Comparison of ENCODE assay signal across 10 cellular contexts in genomic region chr16:79372504-79373184, GRCh38.
DNase-seq lines count a peak whose midpoint lies in the region; ATAC-seq and TF ChIP-seq lines count a peak whose summit lies in the region.
"Had no signal": no experiment of that assay in that cellular context is flagged by ENCODE, and none has a peak within 500 bp of the region (broad histone marks: within the 10 kb centered on the region; RNA-seq: fewer than 3 reads in every experiment).

No MANE protein-coding gene starts in this region.

- TF ChIP-seq CTCF in MCF 10A (IDR thresholded peaks at IDR 0.05; ENCODE audit: unreplicated experiment) (no peak), breast epithelium (IDR thresholded peaks at IDR 0.05) (no peak), upper lobe of right lung (IDR thresholded peaks at IDR 0.05) (no peak)

- no TSS peak for BruUV-seq in MCF 10A (replicated peaks; lab: Mats Ljungman, UMichigan)

- H3K18ac ChIP-seq in mesenchymal stem cell (ENCODE audit: low read depth in 1 of 2, low read length in 2 of 2): no peak overlapping the region

- 60% methylated on average over 6 of the region's 7 CpGs for WGBS in mesenchymal stem cell

- no peaks in the 10 kb centered on the region for H3K4me1 ChIP-seq in breast epithelium
- H3K4me1 ChIP-seq in mesenchymal stem cell (ENCODE audit: control insufficient read depth, insufficient read depth, low read depth, low read length): no peaks in the 10 kb centered on the region
- H3K4me1 ChIP-seq in upper lobe of right lung: no peaks in the 10 kb centered on the region

- H3K27me3 ChIP-seq in breast epithelium: no peaks in the 10 kb centered on the region
- no peaks in the 10 kb centered on the region for H3K27me3 ChIP-seq in mesenchymal stem cell (ENCODE audit: control insufficient read depth in 1 of 2, insufficient read depth in 1 of 2, low read length in 2 of 2)
- no peaks in the 10 kb centered on the region for H3K27me3 ChIP-seq in upper lobe of right lung

- H3K27me3 Mint-ChIP-seq in MCF 10A (ENCODE audit: insufficient read depth, unreplicated experiment): no peaks in the 10 kb centered on the region
- H3K27me3 Mint-ChIP-seq in activated T-cell treated with anti-CD3 and anti-CD28 coated beads, Interleukin-2, amount 50 U/mL, for 4 hours (ENCODE audit: low read depth): no peaks in the 10 kb centered on the region

- no peak for TF ChIP-seq POLR2A in breast epithelium (IDR thresholded peaks at IDR 0.05)

- H3K4me1 Mint-ChIP-seq in MCF 10A (ENCODE audit: insufficient read depth, unreplicated experiment): peaks cover 33% of the 10 kb centered on the region
- peaks cover 22% of the 10 kb centered on the region for H3K4me1 Mint-ChIP-seq in activated T-cell treated with anti-CD3 and anti-CD28 coated beads, Interleukin-2, amount 50 U/mL, for 4 hours (ENCODE audit: low read depth)

- H3K4ac ChIP-seq in mesenchymal stem cell (ENCODE audit: low read depth in 1 of 2, low read length in 2 of 2): no peak overlapping the region

- no peak overlapping the region for H2BK5ac ChIP-seq in mesenchymal stem cell (ENCODE audit: low read depth, low read length, poor library complexity, severe bottlenecking)

- H2BK12ac ChIP-seq in mesenchymal stem cell (ENCODE audit: low read length in 2 of 2): no peak overlapping the region

- H3K36me3 Mint-ChIP-seq in MCF 10A (ENCODE audit: insufficient read depth, unreplicated experiment): no peaks in the 10 kb centered on the region
- H3K36me3 Mint-ChIP-seq in activated T-cell treated with anti-CD3 and anti-CD28 coated beads, Interleukin-2, amount 50 U/mL, for 4 hours (ENCODE audit: insufficient read depth): no peaks in the 10 kb centered on the region

- CTCF ChIA-PET in MCF 10A (lab: Yijun Ruan, JAX): interaction anchor here (0.6 kb wide), 1 partner anchor 205 kb away, joined by 3 read pairs; no protein-coding TSS in a partner anchor

- no peak overlapping the region for H3K27ac ChIP-seq in breast epithelium
- H3K27ac ChIP-seq in mesenchymal stem cell (ENCODE audit: low read length, poor library complexity, severe bottlenecking): peak overlapping the region; percentile 55
- no peak overlapping the region for H3K27ac ChIP-seq in upper lobe of right lung

- H4K8ac ChIP-seq in mesenchymal stem cell (ENCODE audit: low read length): no peak overlapping the region

- H2AFZ ChIP-seq in mesenchymal stem cell (ENCODE audit: low read depth, low read length): no peak overlapping the region

- H3K36me3 ChIP-seq in breast epithelium (no peaks in the 10 kb centered on the region), mesenchymal stem cell (ENCODE audit: control insufficient read depth in 1 of 2, insufficient read depth in 2 of 2, low read depth in 1 of 2, low read length in 2 of 2) (no peaks in the 10 kb centered on the region), upper lobe of right lung (no peaks in the 10 kb centered on the region)

- ATAC-seq in activated T-cell treated with anti-CD3 and anti-CD28 coated beads, Interleukin-2, amount 50 U/mL, for 4 hours: peak; percentile 43 to 80
- ATAC-seq in upper lobe of right lung: peak; percentile 66

- no peaks in the 10 kb centered on the region for H3K79me1 ChIP-seq in mesenchymal stem cell (replicated peaks; ENCODE audit: low read length, poor library complexity, severe bottlenecking)

- POLR2A ChIA-PET in MCF 10A (lab: Yijun Ruan, JAX): interaction anchor here (0.9 to 1.8 kb wide), 2 partner anchors 10 to 39 kb away, joined by 3 to 4 read pairs; no protein-coding TSS in a partner anchor

- H2AK5ac ChIP-seq in mesenchymal stem cell (ENCODE audit: low read length, severe bottlenecking): no peak overlapping the region

- H3K9me3 ChIP-seq in breast epithelium (peaks cover 5 to 12% of the 10 kb centered on the region in 2 donors), mesenchymal stem cell (ENCODE audit: control insufficient read depth, low read length) (peaks cover 12% of the 10 kb centered on the region), upper lobe of right lung (no peaks in the 10 kb centered on the region)

- H2BK120ac ChIP-seq in mesenchymal stem cell (ENCODE audit: low read depth, low read length): no peak overlapping the region

- H3K23ac ChIP-seq in mesenchymal stem cell (ENCODE audit: low read length in 2 of 2): no peak overlapping the region

- H3K4me3 Mint-ChIP-seq in MCF 10A (ENCODE audit: unreplicated experiment): no peak overlapping the region
- no peak overlapping the region for H3K4me3 Mint-ChIP-seq in activated T-cell treated with anti-CD3 and anti-CD28 coated beads, Interleukin-2, amount 50 U/mL, for 4 hours

- no peaks in the 10 kb centered on the region for H3K9me3 Mint-ChIP-seq in MCF 10A (ENCODE audit: unreplicated experiment)
- H3K9me3 Mint-ChIP-seq in activated T-cell treated with anti-CD3 and anti-CD28 coated beads, Interleukin-2, amount 50 U/mL, for 4 hours: peaks cover 25% of the 10 kb centered on the region

- no peak overlapping the region for H3K9ac ChIP-seq in mesenchymal stem cell (ENCODE audit: low read length)

- no peak overlapping the region for H4K91ac ChIP-seq in mesenchymal stem cell (ENCODE audit: low read length)

- intact Hi-C loops in MCF 10A (cut with micrococcal nuclease) (no loop called here), breast epithelium (cut with DNase I; ENCODE audit: low total_unique reads) (no loop called here), upper lobe of right lung (cut with DNase I) (no loop called here)

- H3K14ac ChIP-seq in mesenchymal stem cell (ENCODE audit: low read length in 2 of 2): no peak overlapping the region

- peak overlapping the region; percentile 55 for H3K27ac Mint-ChIP-seq in MCF 10A (ENCODE audit: low read depth, unreplicated experiment)

- no peak overlapping the region for H3K4me2 ChIP-seq in mesenchymal stem cell (ENCODE audit: low read length, poor library complexity, severe bottlenecking)

- DNase-seq in MCF 10A (ENCODE audit: unreplicated experiment) (peak; percentile 94), breast epithelium (ENCODE audit: low spot score in 2 of 2) (no peak), mesenchymal stem cell (peak; percentile 86), upper lobe of right lung (no peak), NCI-H146 (lab: John Stamatoyannopoulos, UW) (no peak), RPMI8226 (no peak), LoVo (ENCODE audit: low spot score) (no peak)
- DNase-seq in activated T-cell treated with anti-CD3 and anti-CD28 coated beads, Interleukin-2, amount 50 U/mL, for 4 hours: peak; percentile 15
- DNase-seq: aorta, nucleus accumbens had no signal

- no peak overlapping the region for H2BK15ac ChIP-seq in mesenchymal stem cell (ENCODE audit: low read depth, poor library complexity, severe bottlenecking)

- H3K4me3 ChIP-seq in breast epithelium (no peak overlapping the region), mesenchymal stem cell (ENCODE audit: insufficient read depth in 1 of 2, low read depth in 1 of 2, low read length in 2 of 2) (no peak overlapping the region), upper lobe of right lung (no peak overlapping the region)

Comparison
In these comparisons a context has a peak if more than half of its experiments do, and no peak if none do; other contexts are left out.
1. DNase-seq: peak in MCF 10A (single experiment), activated T-cell treated with anti-CD3 and anti-CD28 coated beads, Interleukin-2, amount 50 U/mL, for 4 hours (single experiment) and mesenchymal stem cell (single experiment); none in breast epithelium (0 of 2), upper lobe of right lung (single experiment), NCI-H146 (single experiment), RPMI8226 (single experiment) and LoVo (single experiment).